ENCODE assay signal across 8 cellular contexts in genomic region chr12:62754706-62755105, GRCh38.
"Had no signal": no experiment of that assay in that cellular context is flagged by ENCODE, and none has a peak within 500 bp of the region (broad histone marks: within the 10 kb centered on the region; RNA-seq: fewer than 3 reads in every experiment).

No MANE protein-coding gene starts in this region.

- H3K4me3 ChIP-seq: GM23248, HAP-1 had no signal

- ATAC-seq: HCT116 had no signal

- DNase-seq: GM23248, GOT3, H7, HFFc6, KBM-7 had no signal

- H3K27ac ChIP-seq: GM23248, KMS-11 had no signal

- H3K36me3 ChIP-seq: HAP-1 had no signal

- H3K9me3 ChIP-seq: HAP-1 had no signal
